In the genomic region with DNA sequence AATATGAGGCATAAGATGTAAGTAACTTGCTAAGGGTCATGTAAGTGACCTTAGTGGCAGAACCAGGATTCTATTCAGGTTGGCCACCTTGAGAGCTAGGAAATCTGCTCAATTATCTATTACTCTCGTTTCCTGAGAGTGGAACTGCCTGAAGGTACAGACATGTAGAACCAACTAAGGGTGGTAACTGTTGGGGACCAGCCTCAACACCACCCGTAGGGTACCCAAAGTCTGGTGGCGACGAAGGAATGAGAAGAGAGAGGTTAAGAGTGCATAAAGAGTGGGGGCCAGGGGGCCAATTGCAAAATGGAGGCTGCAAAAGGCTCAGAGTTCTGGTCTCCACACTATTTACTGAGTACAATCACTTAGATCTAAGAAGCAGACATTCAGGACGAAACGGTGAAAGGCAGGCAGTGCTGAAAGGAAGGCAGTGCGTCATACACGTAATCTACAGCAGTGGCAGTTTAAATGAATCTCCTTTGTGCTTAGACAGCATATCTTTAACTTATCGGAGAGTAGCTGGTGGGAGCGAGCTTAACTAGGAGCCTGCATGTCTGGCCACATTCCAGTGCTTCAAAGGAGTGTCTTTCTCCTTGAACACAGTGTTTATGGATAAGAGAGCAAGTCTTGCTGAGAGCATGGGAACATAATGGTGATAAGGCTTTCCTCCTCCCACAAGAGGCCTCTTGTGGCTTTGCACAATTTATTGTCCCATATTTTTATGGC, we compare ENCODE assay signal across 13 cellular contexts. TPM values are rescaled to one million over a fixed set of nuclear protein-coding genes. Genes with fewer than 3 reads are reported as not detected.
DNase-seq lines count a peak whose midpoint lies in the region; ATAC-seq and TF ChIP-seq lines count a peak whose summit lies in the region.
"Had no signal": no experiment of that assay in that cellular context is flagged by ENCODE, and none has a peak within 500 bp of the region (broad histone marks: within the 10 kb centered on the region; RNA-seq: fewer than 3 reads in every experiment).

No MANE protein-coding gene starts in this region.

- WGBS in ectodermal cell, 2 experiments = 92 to 94% methylated on average over 10 of the region's 10 CpGs
- 61 to 74% (median 70%) methylated on average over 10 of the region's 10 CpGs for WGBS in spleen, 5 donors

- intact Hi-C loops in left lung (cut with DNase I) (no loop called here), spleen (cut with DNase I; ENCODE audit: low total_unique reads) (no loop called here)

- peak; percentile 45 for ATAC-seq in left lung
- ATAC-seq: stimulated activated naive CD8-positive, alpha-beta T cell treated with anti-CD3 and anti-CD28 coated beads, Interleukin-15, amount 100 ng/mL, for 72 hours had no signal

- H3K36me3 ChIP-seq in ectodermal cell (ENCODE audit: control insufficient read depth, insufficient read depth, low read length) = peaks cover 71% of the 10 kb centered on the region
- H3K36me3 ChIP-seq in left lung = peaks cover 6 to 93% of the 10 kb centered on the region in 2 donors
- H3K36me3 ChIP-seq in spleen = peaks cover 3 to 99% (median 89%) of the 10 kb centered on the region in 6 donors

- H3K27me3 ChIP-seq in ectodermal cell (ENCODE audit: control insufficient read depth, insufficient read depth, low read length, poor library complexity, severe bottlenecking) (no peaks in the 10 kb centered on the region), left lung (no peaks in the 10 kb centered on the region), spleen (replicated peaks in 1 of 7) (no peaks in the 10 kb centered on the region)
- H3K27me3 ChIP-seq: ascending aorta had no signal

- no peaks in the 10 kb centered on the region for H3K9me3 ChIP-seq in ectodermal cell (ENCODE audit: control insufficient read depth, low read length)
- no peaks in the 10 kb centered on the region for H3K9me3 ChIP-seq in left lung
- no peaks in the 10 kb centered on the region for H3K9me3 ChIP-seq in spleen
- H3K9me3 ChIP-seq: ascending aorta had no signal

- TF ChIP-seq POLR2A in spleen (IDR thresholded peaks at IDR 0.05) = no peak

- no peak for TF ChIP-seq CTCF in left lung (IDR thresholded peaks at IDR 0.05)
- no peak for TF ChIP-seq CTCF in spleen (IDR thresholded peaks at IDR 0.05 in 8 of 11, conservative IDR thresholded peaks at IDR 0.05 in 3 of 11)

- peak overlapping the region; percentile 60 for H3K27ac ChIP-seq in ectodermal cell (ENCODE audit: insufficient read depth, low read depth, low read length, poor library complexity, severe bottlenecking)
- H3K27ac ChIP-seq in left lung = peak overlapping the region in 1 of 2 donors; percentile 33
- peak overlapping the region in 4 of 8 donors; percentile 22 to 58 (median 54) for H3K27ac ChIP-seq in spleen

- no peak overlapping the region for H3K4me3 ChIP-seq in ectodermal cell (ENCODE audit: insufficient read depth, low read depth, low read length)
- H3K4me3 ChIP-seq in left lung = no peak overlapping the region
- H3K4me3 ChIP-seq in spleen = no peak overlapping the region
- H3K4me3 ChIP-seq: ascending aorta had no signal

- H3K4me1 ChIP-seq in ectodermal cell (ENCODE audit: control insufficient read depth, insufficient read depth, low read length) = no peaks in the 10 kb centered on the region
- peaks cover 4 to 31% of the 10 kb centered on the region in 2 donors for H3K4me1 ChIP-seq in left lung
- peaks cover 0 to 41% (median 26%) of the 10 kb centered on the region in 6 donors for H3K4me1 ChIP-seq in spleen

- peak; percentile 5 for DNase-seq in NCI-H748 (lab: John Stamatoyannopoulos, UW; ENCODE audit: unreplicated experiment)
- no peak for DNase-seq in NCI-H748 treated with DMSO at 0.1 percent for 48 hours (lab: John Stamatoyannopoulos, UW)
- no peak for DNase-seq in left lung
- DNase-seq in spleen = peak; percentile 19
- DNase-seq in T-helper 1 cell = no peak
- no peak for DNase-seq in NCI-H524 treated with DMSO at 0.1 percent for 48 hours (lab: John Stamatoyannopoulos, UW)
- no peak for DNase-seq in NAMALWA (ENCODE audit: low spot score)
- DNase-seq: foreskin melanocyte; NCI-H524; stimulated activated naive CD8-positive, alpha-beta T cell treated with anti-CD3 and anti-CD28 coated beads, Interleukin-15, amount 100 ng/mL, for 72 hours had no signal

RNA-seq across cellular contexts. Expression of a gene that starts 25.0 kb away (rescaled TPM):
- polyA plus RNA-seq in ectodermal cell (2013, experiment 1 of 4) = 101 TPM
- polyA plus RNA-seq in ectodermal cell (2013, experiment 2 of 4) = 95.4 TPM
- 76.3 TPM for polyA plus RNA-seq in ectodermal cell (2013, experiment 3 of 4)
- polyA plus RNA-seq in ectodermal cell (2013, experiment 4 of 4) = 83.7 TPM
- 10 to 100 TPM; 66.0 to 70.0 TPM for total RNA-seq in left lung
- 10 to 100 TPM; 77.6 to 94.7 (median 87.6) TPM for total RNA-seq in spleen
- 10 to 100 TPM; 36.9 to 66.4 (median 62.4) TPM for polyA plus RNA-seq in spleen

RNA-seq across cellular contexts. Expression of a gene that starts 33.0 kb away (rescaled TPM):
- 1.3 TPM for polyA plus RNA-seq in ectodermal cell (2013, experiment 1 of 4)
- polyA plus RNA-seq in ectodermal cell (2013, experiment 2 of 4) = 1.1 TPM
- polyA plus RNA-seq in ectodermal cell (2013, experiment 3 of 4) = 0.85 TPM
- 1.0 TPM for polyA plus RNA-seq in ectodermal cell (2013, experiment 4 of 4)
- total RNA-seq in left lung (1 to 10 TPM; 5.7 to 6.2 TPM), spleen (1 to 10 TPM; 3.2 to 5.6 (median 4.3) TPM)
- polyA plus RNA-seq in spleen = 1 to 10 TPM in 2 of 3 donors, under 1 TPM in 1; 0.98 to 2.3 (median 1.7) TPM
- total RNA-seq: T-helper 1 cell treated with Interleukin-12 subunit alpha and Interleukin-12 subunit beta and Interleukin-4 antibody, amounts not matched to agents 30 ng/mL and 1 ng/mL, for 36 hours had no signal

Comparison
In these comparisons a context has a peak if more than half of its experiments do, and no peak if none do; other contexts are left out.
1. DNase-seq: peak in NCI-H748 (single experiment) and spleen (single experiment); none in NCI-H748 treated with DMSO at 0.1 percent for 48 hours (single experiment), left lung (0 of 2), T-helper 1 cell (0 of 5), NCI-H524 treated with DMSO at 0.1 percent for 48 hours (single experiment) and NAMALWA (single experiment).